Comparison of ENCODE assay signal across 7 cellular contexts in genomic region chr10:103969857-103970627, GRCh38. TPM values are rescaled to one million over a fixed set of nuclear protein-coding genes. Genes with fewer than 3 reads are reported as not detected.
DNase-seq lines count a peak whose midpoint lies in the region; ATAC-seq and TF ChIP-seq lines count a peak whose summit lies in the region.

No MANE protein-coding gene starts in this region.

- no peaks in the 10 kb centered on the region for H3K27me3 ChIP-seq in HL-60 (ENCODE audit: insufficient read depth, poor library complexity, severe bottlenecking)

- H3K4me1 Mint-ChIP-seq in WTC11 = peaks cover 31% of the 10 kb centered on the region
- peaks cover 12% of the 10 kb centered on the region for H3K4me1 Mint-ChIP-seq in glutamatergic neuron (ENCODE audit: low read depth, unreplicated experiment)
- H3K4me1 Mint-ChIP-seq in stimulated activated naive CD8-positive, alpha-beta T cell treated with anti-CD3 and anti-CD28 coated beads, Interleukin-15, amount 100 ng/mL, for 72 hours = peaks cover 57% of the 10 kb centered on the region

- H3K36me3 Mint-ChIP-seq in WTC11 = no peaks in the 10 kb centered on the region
- H3K36me3 Mint-ChIP-seq in glutamatergic neuron (ENCODE audit: unreplicated experiment) = peaks cover 4% of the 10 kb centered on the region

- H3K27ac ChIP-seq in HL-60 (replicated peaks) = peak overlapping the region; percentile 68

- H3K27me3 Mint-ChIP-seq in WTC11 (ENCODE audit: low read depth) (peaks cover 13% of the 10 kb centered on the region), glutamatergic neuron (ENCODE audit: unreplicated experiment) (peaks cover 12% of the 10 kb centered on the region)
- H3K27me3 Mint-ChIP-seq in stimulated activated naive CD8-positive, alpha-beta T cell treated with anti-CD3 and anti-CD28 coated beads, Interleukin-15, amount 100 ng/mL, for 72 hours = no peaks in the 10 kb centered on the region

- no peak for TF ChIP-seq CTCF in HL-60 (IDR thresholded peaks at IDR 0.05; ENCODE audit: insufficient read depth, low read length)
- TF ChIP-seq CTCF in WTC11 (IDR thresholded peaks at IDR 0.05) = no peak
- TF ChIP-seq CTCF in glutamatergic neuron (IDR thresholded peaks at IDR 0.05; ENCODE audit: partially characterized antibody, unreplicated experiment) = no peak

- POLR2A ChIA-PET in WTC11 (lab: Charles Lee) = no interaction called here

- ATAC-seq in WTC11 = no peak
- no peak for ATAC-seq in stimulated activated naive CD8-positive, alpha-beta T cell treated with anti-CD3 and anti-CD28 coated beads, Interleukin-15, amount 100 ng/mL, for 72 hours

- DNase-seq in HL-60 (ENCODE audit: low read depth in 1 of 2, low spot score in 1 of 2) (no peak), WTC11 (ENCODE audit: low spot score) (no peak), glutamatergic neuron (no peak), germinal center (ENCODE audit: low spot score) (no peak), GDM1 (lab: John Stamatoyannopoulos, UW) (no peak)
- DNase-seq in stimulated activated naive CD8-positive, alpha-beta T cell treated with anti-CD3 and anti-CD28 coated beads, Interleukin-15, amount 100 ng/mL, for 72 hours = no peak
- no peak for DNase-seq in central memory CD4-positive, alpha-beta T cell

- H3K9me3 Mint-ChIP-seq in WTC11 (0 out of 2 replicates have a peak, but pooled peaks cover 3% of the 10 kb centered on the region), glutamatergic neuron (ENCODE audit: unreplicated experiment) (peaks cover 14% of the 10 kb centered on the region)
- H3K9me3 Mint-ChIP-seq in stimulated activated naive CD8-positive, alpha-beta T cell treated with anti-CD3 and anti-CD28 coated beads, Interleukin-15, amount 100 ng/mL, for 72 hours = no peaks in the 10 kb centered on the region

- CTCF ChIA-PET in WTC11 (lab: Charles Lee) = interaction anchor here (1.7 to 2.1 kb wide), 2 partner anchors 12 to 82 kb away, joined by 4 to 6 read pairs; no protein-coding TSS in a partner anchor

- H3K4me3 ChIP-seq in HL-60 (replicated peaks; ENCODE audit: insufficient read depth, low read length) = peak overlapping the region; percentile 92

- H3K27ac Mint-ChIP-seq in WTC11 (no peak overlapping the region), glutamatergic neuron (ENCODE audit: unreplicated experiment) (peak overlapping the region; percentile 87)
- H3K27ac Mint-ChIP-seq in stimulated activated naive CD8-positive, alpha-beta T cell treated with anti-CD3 and anti-CD28 coated beads, Interleukin-15, amount 100 ng/mL, for 72 hours = no peak overlapping the region

- H3K4me3 Mint-ChIP-seq in WTC11 = peak overlapping the region; percentile 87; the same call in 1 of the 2 replicates
- peak overlapping the region; percentile 94 for H3K4me3 Mint-ChIP-seq in glutamatergic neuron (ENCODE audit: unreplicated experiment)
- peak overlapping the region; percentile 92 to 97 for H3K4me3 Mint-ChIP-seq in stimulated activated naive CD8-positive, alpha-beta T cell treated with anti-CD3 and anti-CD28 coated beads, Interleukin-15, amount 100 ng/mL, for 72 hours

TF ChIP-seq in WTC11, 78 proteins besides CTCF, POLR2A, EP300 and RAD21:
- no peak for TF ChIP-seq MXD4 (CRISPR knock-in tag; IDR thresholded peaks at IDR 0.05; ENCODE audit: borderline replicate concordance)
- no peak for TF ChIP-seq NFATC4 (CRISPR knock-in tag; IDR thresholded peaks at IDR 0.05)
- TF ChIP-seq ZNF317 (CRISPR knock-in tag; IDR thresholded peaks at IDR 0.05; ENCODE audit: borderline replicate concordance, low read depth) = no peak
- no peak for TF ChIP-seq ERG (CRISPR knock-in tag; IDR thresholded peaks at IDR 0.05)
- TF ChIP-seq CDX4 (CRISPR knock-in tag; IDR thresholded peaks at IDR 0.05; ENCODE audit: borderline replicate concordance) = no peak
- TF ChIP-seq FOXK1 (CRISPR knock-in tag; IDR thresholded peaks at IDR 0.05) = no peak
- TF ChIP-seq RELA (CRISPR knock-in tag; IDR thresholded peaks at IDR 0.05; ENCODE audit: borderline replicate concordance) = no peak
- TF ChIP-seq ZNF281 (CRISPR knock-in tag; IDR thresholded peaks at IDR 0.05) = no peak

RNA-seq across cellular contexts. Expression of gene SLK, which starts 3.1 kb away (rescaled TPM):
- total RNA-seq in WTC11 (2021) (17.6 to 19.2 TPM (median 18.9 TPM) in 3 replicates), glutamatergic neuron (ENCODE audit: unreplicated experiment) (122 TPM)

RNA-seq across cellular contexts. Expression of gene STN1, which starts 52.1 kb away (rescaled TPM):
- total RNA-seq in WTC11 (2021) = 13.9 to 18.7 TPM (median 15.0 TPM) in 3 replicates
- total RNA-seq in glutamatergic neuron (ENCODE audit: unreplicated experiment) = 57.1 TPM
